ENCODE assay signal across 31 cellular contexts in genomic region chrX:48747415-48748026, GRCh38. TPM values are rescaled to one million over a fixed set of nuclear protein-coding genes. Genes with fewer than 3 reads are reported as not detected.
"Had no signal": no experiment of that assay in that cellular context is flagged by ENCODE, and none has a peak within 500 bp of the region (broad histone marks: within the 10 kb centered on the region; RNA-seq: fewer than 3 reads in every experiment).

No MANE protein-coding gene starts in this region.

- H3K27me3 ChIP-seq: vagina had no signal

- H3K4me3 ChIP-seq: left ventricle myocardium inferior, vagina had no signal

- H3K4me1 Mint-ChIP-seq: brain; stimulated activated naive B cell treated with anti-CD40 and anti-IgM and Interleukin-4, amounts not matched to agents 10 μg/mL and 1 μg/mL and 100 μg/mL, for 72 hours had no signal

- DNase-seq: activated CD4-positive, alpha-beta memory T cell treated with anti-CD3 and anti-CD28 coated beads, Interleukin-2, amount 10 ng/mL, durations not matched to agents 7 days and 5 days; activated CD4-positive, alpha-beta T cell treated with anti-CD3 and anti-CD28 coated beads for 48 hours; activated CD4-positive, CD25-positive, alpha-beta regulatory T cell; activated gamma-delta T cell; anterior cingulate cortex; effector CD4-positive, alpha-beta T cell; erythroblast; foreskin fibroblast; kidney glomerular epithelial cell; left ventricle myocardium inferior; midbrain; natural killer cell; nucleus accumbens; retina; stimulated activated CD4-positive, alpha-beta T cell treated with anti-CD3 and anti-CD28 coated beads, Interleukin-2, amount 100 ng/mL, for 48 hours; stimulated activated CD8-positive, alpha-beta memory T cell treated with anti-CD3 and anti-CD28 coated beads, Interleukin-4, amount 100 ng/mL, for 48 hours; stimulated activated naive B cell treated with anti-CD40 and anti-IgM and Interleukin-4, amounts not matched to agents 10 μg/mL and 1 μg/mL and 100 μg/mL, for 72 hours had no signal

- H3K9me3 ChIP-seq: left ventricle myocardium inferior, vagina had no signal

- H3K27ac ChIP-seq: left ventricle myocardium inferior, parathyroid adenoma, vagina had no signal

- H3K27ac Mint-ChIP-seq: activated CD4-positive, alpha-beta memory T cell treated with anti-CD3 and anti-CD28 coated beads, Interleukin-2, amount 10 ng/mL, durations not matched to agents 7 days and 5 days; activated naive CD4-positive, alpha-beta T cell treated with anti-CD3 and anti-CD28 coated beads, Interleukin-2, amount 50 U/mL, for 24 hours; activated T-helper 1 cell treated with anti-CD3 and anti-CD28 coated beads, Interleukin-12 subunit alpha, Interleukin-12 subunit beta, Interleukin-2, Interleukin-4 antibody, amounts not matched to agents 30 ng/mL and 10 ng/mL and 1 ng/mL, durations not matched to agents 14 hours and 24 hours and 36 hours; brain; dendritic cell treated with granulocyte-macrophage colony-stimulating factor and Interleukin-4, amounts not matched to agents 40 ng/mL and 50 ng/mL, for 4 days; natural killer cell; stimulated activated naive B cell treated with anti-CD40 and anti-IgM and Interleukin-4, amounts not matched to agents 10 μg/mL and 1 μg/mL and 100 μg/mL, for 72 hours; T-helper 1 cell treated with Interleukin-12 subunit alpha and Interleukin-12 subunit beta and Interleukin-4 antibody, amounts not matched to agents 30 μg/mL and 1 μg/mL, for 36 hours; type B pancreatic cell had no signal

- H3K27me3 Mint-ChIP-seq: activated naive CD4-positive, alpha-beta T cell treated with anti-CD3 and anti-CD28 coated beads, Interleukin-2, amount 50 U/mL, for 24 hours; dendritic cell treated with granulocyte-macrophage colony-stimulating factor and Interleukin-4, amounts not matched to agents 40 ng/mL and 50 ng/mL, for 4 days; type B pancreatic cell had no signal

- H3K36me3 ChIP-seq: left ventricle myocardium inferior, vagina had no signal

- H3K36me3 Mint-ChIP-seq: activated naive CD4-positive, alpha-beta T cell treated with anti-CD3 and anti-CD28 coated beads, Interleukin-2, amount 50 U/mL, for 24 hours; brain; natural killer cell; stimulated activated naive B cell treated with anti-CD40 and anti-IgM and Interleukin-4, amounts not matched to agents 10 μg/mL and 1 μg/mL and 100 μg/mL, for 72 hours; type B pancreatic cell had no signal

- ATAC-seq: natural killer cell; stimulated activated naive B cell treated with anti-CD40 and anti-IgM and Interleukin-4, amounts not matched to agents 10 μg/mL and 1 μg/mL and 100 μg/mL, for 72 hours had no signal

- H3K4me3 Mint-ChIP-seq: activated CD4-positive, alpha-beta memory T cell treated with anti-CD3 and anti-CD28 coated beads, Interleukin-2, amount 10 ng/mL, durations not matched to agents 7 days and 5 days; activated naive CD4-positive, alpha-beta T cell treated with anti-CD3 and anti-CD28 coated beads, Interleukin-2, amount 50 U/mL, for 24 hours; activated T-helper 1 cell treated with anti-CD3 and anti-CD28 coated beads, Interleukin-12 subunit alpha, Interleukin-12 subunit beta, Interleukin-2, Interleukin-4 antibody, amounts not matched to agents 30 ng/mL and 10 ng/mL and 1 ng/mL, durations not matched to agents 14 hours and 24 hours and 36 hours; brain; dendritic cell treated with granulocyte-macrophage colony-stimulating factor and Interleukin-4, amounts not matched to agents 40 ng/mL and 50 ng/mL, for 4 days; natural killer cell; stimulated activated naive B cell treated with anti-CD40 and anti-IgM and Interleukin-4, amounts not matched to agents 10 μg/mL and 1 μg/mL and 100 μg/mL, for 72 hours; T-helper 1 cell treated with Interleukin-12 subunit alpha and Interleukin-12 subunit beta and Interleukin-4 antibody, amounts not matched to agents 30 μg/mL and 1 μg/mL, for 36 hours; type B pancreatic cell had no signal

- H3K9me3 Mint-ChIP-seq: activated CD4-positive, alpha-beta memory T cell treated with anti-CD3 and anti-CD28 coated beads, Interleukin-2, amount 10 ng/mL, durations not matched to agents 7 days and 5 days; activated naive CD4-positive, alpha-beta T cell treated with anti-CD3 and anti-CD28 coated beads, Interleukin-2, amount 50 U/mL, for 24 hours; activated T-helper 1 cell treated with anti-CD3 and anti-CD28 coated beads, Interleukin-12 subunit alpha, Interleukin-12 subunit beta, Interleukin-2, Interleukin-4 antibody, amounts not matched to agents 30 ng/mL and 10 ng/mL and 1 ng/mL, durations not matched to agents 14 hours and 24 hours and 36 hours; dendritic cell treated with granulocyte-macrophage colony-stimulating factor and Interleukin-4, amounts not matched to agents 40 ng/mL and 50 ng/mL, for 4 days; natural killer cell; stimulated activated naive B cell treated with anti-CD40 and anti-IgM and Interleukin-4, amounts not matched to agents 10 μg/mL and 1 μg/mL and 100 μg/mL, for 72 hours; T-helper 1 cell treated with Interleukin-12 subunit alpha and Interleukin-12 subunit beta and Interleukin-4 antibody, amounts not matched to agents 30 μg/mL and 1 μg/mL, for 36 hours; type B pancreatic cell had no signal

- H3K4me1 ChIP-seq: left ventricle myocardium inferior, parathyroid adenoma, vagina had no signal

RNA-seq across cellular contexts. Expression of gene GLOD5, which starts 14.0 kb away (rescaled TPM):
- total RNA-seq: activated CD4-positive, alpha-beta memory T cell treated with anti-CD3 and anti-CD28 coated beads, Interleukin-2, amount 10 ng/mL, durations not matched to agents 7 days and 5 days; activated T-helper 1 cell treated with anti-CD3 and anti-CD28 coated beads, Interleukin-12 subunit alpha, Interleukin-12 subunit beta, Interleukin-2, Interleukin-4 antibody, amounts not matched to agents 30 ng/mL and 10 ng/mL and 1 ng/mL, durations not matched to agents 14 hours and 24 hours and 36 hours; cardiac septum; chondrocyte; fibroblast of lung; glomerular endothelial cell; left ventricle myocardium inferior; lung microvascular endothelial cell; natural killer cell; temporal lobe; vagina had no signal

RNA-seq across cellular contexts. Expression of gene GATA1, which starts 38.9 kb away (rescaled TPM):
- total RNA-seq: activated CD4-positive, alpha-beta memory T cell treated with anti-CD3 and anti-CD28 coated beads, Interleukin-2, amount 10 ng/mL, durations not matched to agents 7 days and 5 days; activated T-helper 1 cell treated with anti-CD3 and anti-CD28 coated beads, Interleukin-12 subunit alpha, Interleukin-12 subunit beta, Interleukin-2, Interleukin-4 antibody, amounts not matched to agents 30 ng/mL and 10 ng/mL and 1 ng/mL, durations not matched to agents 14 hours and 24 hours and 36 hours; cardiac septum; chondrocyte; fibroblast of lung; glomerular endothelial cell; left ventricle myocardium inferior; lung microvascular endothelial cell; temporal lobe had no signal
